In genomic region chr7:6649241-6649961, GRCh38 we compare ENCODE assay signal across 18 cellular contexts. TPM values are rescaled to one million over a fixed set of nuclear protein-coding genes. Genes with fewer than 3 reads are reported as not detected.
DNase-seq lines count a peak whose midpoint lies in the region; ATAC-seq, FAIRE-seq and TF ChIP-seq lines count a peak whose summit lies in the region.
"Had no signal": no experiment of that assay in that cellular context is flagged by ENCODE, and none has a peak within 500 bp of the region (broad histone marks: within the 10 kb centered on the region; RNA-seq: fewer than 3 reads in every experiment).

No MANE protein-coding gene starts in this region.

- no peak for TF ChIP-seq CTCF in bronchial epithelial cell (IDR thresholded peaks at IDR 0.05; ENCODE audit: insufficient read depth, low read length, severe bottlenecking)

- H3K4me3 ChIP-seq in H7 (ENCODE audit: insufficient read depth, low read depth, low read length) = no peak overlapping the region
- H3K4me3 ChIP-seq in bronchial epithelial cell (ENCODE audit: low read depth, low read length) = no peak overlapping the region
- H3K4me3 ChIP-seq: GM23338 had no signal

- DNase-seq in H7 = peak; percentile 41
- DNase-seq in bronchial epithelial cell (ENCODE audit: low read depth) = no peak
- DNase-seq in memory B cell (ENCODE audit: low spot score in 2 of 2) = no peak
- no peak for DNase-seq in urothelium cell line (ENCODE audit: low spot score)
- no peak for DNase-seq in activated naive CD8-positive, alpha-beta T cell treated with anti-CD3 and anti-CD28 coated beads, Interleukin-2, amount 50 U/mL, for 24 hours
- DNase-seq in stimulated activated CD4-positive, alpha-beta T cell treated with anti-CD3 and anti-CD28 coated beads, Interleukin-4, amount 100 ng/mL, for 1 hour = no peak
- DNase-seq in NAMALWA (ENCODE audit: low spot score) = no peak
- DNase-seq: CD8-positive, alpha-beta memory T cell; GF-D8; Kasumi-1; MM.1S; NCI-H1105 treated with DMSO at 0.1 percent for 48 hours; NCI-H187 treated with DMSO at 0.1 percent for 48 hours; NCI-H345; NCI-H69; SIG-M5 had no signal

- H3K27ac Mint-ChIP-seq in memory B cell = peak overlapping the region; percentile 69
- no peak overlapping the region for H3K27ac Mint-ChIP-seq in activated naive CD8-positive, alpha-beta T cell treated with anti-CD3 and anti-CD28 coated beads, Interleukin-2, amount 50 U/mL, for 24 hours
- H3K27ac Mint-ChIP-seq: GM23338 had no signal

- no peaks in the 10 kb centered on the region for H3K27me3 ChIP-seq in H7 (ENCODE audit: control insufficient read depth, insufficient read depth, low read length)
- no peaks in the 10 kb centered on the region for H3K27me3 ChIP-seq in bronchial epithelial cell (ENCODE audit: control insufficient read depth, insufficient read depth, low read length)

- H3K36me3 ChIP-seq in H7 (replicated peaks; ENCODE audit: control insufficient read depth, insufficient read depth, low read length) = no peaks in the 10 kb centered on the region
- peaks cover 22% of the 10 kb centered on the region for H3K36me3 ChIP-seq in bronchial epithelial cell (ENCODE audit: control insufficient read depth, insufficient read depth, low read length)

- H3K4me1 Mint-ChIP-seq in memory B cell = no peaks in the 10 kb centered on the region
- no peaks in the 10 kb centered on the region for H3K4me1 Mint-ChIP-seq in activated naive CD8-positive, alpha-beta T cell treated with anti-CD3 and anti-CD28 coated beads, Interleukin-2, amount 50 U/mL, for 24 hours
- H3K4me1 Mint-ChIP-seq: GM23338 had no signal

- H3K36me3 Mint-ChIP-seq in memory B cell = peaks cover 18% of the 10 kb centered on the region
- peaks cover 35% of the 10 kb centered on the region for H3K36me3 Mint-ChIP-seq in activated naive CD8-positive, alpha-beta T cell treated with anti-CD3 and anti-CD28 coated beads, Interleukin-2, amount 50 U/mL, for 24 hours (ENCODE audit: low read depth)

- H3K27me3 Mint-ChIP-seq in memory B cell = no peaks in the 10 kb centered on the region
- H3K27me3 Mint-ChIP-seq in activated naive CD8-positive, alpha-beta T cell treated with anti-CD3 and anti-CD28 coated beads, Interleukin-2, amount 50 U/mL, for 24 hours = no peaks in the 10 kb centered on the region
- H3K27me3 Mint-ChIP-seq: CD8-positive, alpha-beta memory T cell had no signal

- no peak for ATAC-seq in memory B cell (ENCODE audit: low read depth)
- no peak for ATAC-seq in activated naive CD8-positive, alpha-beta T cell treated with anti-CD3 and anti-CD28 coated beads, Interleukin-2, amount 50 U/mL, for 24 hours
- ATAC-seq: GM23338 had no signal

- FAIRE-seq in bronchial epithelial cell (lab: Jason Lieb, UNC) = peak; percentile 43
- peak; percentile 84 for FAIRE-seq in urothelium cell line (lab: Jason Lieb, UNC)
- FAIRE-seq: GM12892 had no signal

- H3K4me3 Mint-ChIP-seq in memory B cell = no peak overlapping the region
- no peak overlapping the region for H3K4me3 Mint-ChIP-seq in activated naive CD8-positive, alpha-beta T cell treated with anti-CD3 and anti-CD28 coated beads, Interleukin-2, amount 50 U/mL, for 24 hours
- H3K4me3 Mint-ChIP-seq: CD8-positive, alpha-beta memory T cell; GM23338 had no signal

- H3K9me3 Mint-ChIP-seq in memory B cell = no peaks in the 10 kb centered on the region
- H3K9me3 Mint-ChIP-seq in activated naive CD8-positive, alpha-beta T cell treated with anti-CD3 and anti-CD28 coated beads, Interleukin-2, amount 50 U/mL, for 24 hours = peaks cover 4% of the 10 kb centered on the region
- H3K9me3 Mint-ChIP-seq: GM23338 had no signal

RNA-seq across cellular contexts. Expression of gene ZNF316, which starts 12.3 kb away (rescaled TPM):
- total RNA-seq in H7 (2014; rRNA removed; shearing (Covaris generic)) = 7.6 and 10.0 TPM in 2 replicates
- total RNA-seq in bronchial epithelial cell = 12.4 and 16.3 TPM in 2 replicates

RNA-seq across cellular contexts. Expression of gene ZNF853, which starts 34.0 kb away (rescaled TPM):
- 6.4 and 6.5 TPM in 2 replicates for total RNA-seq in H7 (2014; rRNA removed; shearing (Covaris generic))
- total RNA-seq in bronchial epithelial cell = 0.26 and 0.53 TPM in 2 replicates

RNA-seq across cellular contexts. Expression of gene ZNF12, which starts 57.3 kb away (rescaled TPM):
- 13.8 and 16.7 TPM in 2 replicates for total RNA-seq in H7 (2014; rRNA removed; shearing (Covaris generic))
- 12.6 and 16.4 TPM in 2 replicates for total RNA-seq in bronchial epithelial cell

RNA-seq across cellular contexts. Expression of gene INTS15, which starts 59.6 kb away (rescaled TPM):
- total RNA-seq in H7 (2014; rRNA removed; shearing (Covaris generic)) = 24.7 and 30.7 TPM in 2 replicates
- 7.0 and 7.4 TPM in 2 replicates for total RNA-seq in bronchial epithelial cell
